Comparison of ENCODE assay signal across 15 cellular contexts in genomic region chr13:77969299-77969698, GRCh38. TPM values are rescaled to one million over a fixed set of nuclear protein-coding genes. Genes with fewer than 3 reads are reported as not detected.
DNase-seq lines count a peak whose midpoint lies in the region; ATAC-seq and TF ChIP-seq lines count a peak whose summit lies in the region.
"Had no signal": no experiment of that assay in that cellular context is flagged by ENCODE, and none has a peak within 500 bp of the region (broad histone marks: within the 10 kb centered on the region; RNA-seq: fewer than 3 reads in every experiment).

No MANE protein-coding gene starts in this region.

- no peaks in the 10 kb centered on the region for H3K79me2 ChIP-seq in GM23338 (replicated peaks; ENCODE audit: insufficient read depth)
- H3K79me2 ChIP-seq in smooth muscle cell (ENCODE audit: low read depth), result no peaks in the 10 kb centered on the region

- no peak overlapping the region for H3K4me3 Mint-ChIP-seq in GM23338
- H3K4me3 Mint-ChIP-seq: CD4-positive, CD25-positive, alpha-beta regulatory T cell had no signal

- H3K27me3 Mint-ChIP-seq in GM23338 (ENCODE audit: insufficient read depth, low read depth, poor library complexity), result peaks cover 3% of the 10 kb centered on the region
- H3K27me3 Mint-ChIP-seq: CD4-positive, CD25-positive, alpha-beta regulatory T cell had no signal

- no peaks in the 10 kb centered on the region for H3F3A ChIP-seq in GM23338 (replicated peaks; ENCODE audit: low read depth)
- no peaks in the 10 kb centered on the region for H3F3A ChIP-seq in smooth muscle cell (ENCODE audit: low read depth)

- H3K4me3 ChIP-seq in GM23338 (no peak overlapping the region), ectodermal cell (ENCODE audit: insufficient read depth, low read depth, low read length) (no peak overlapping the region), mesodermal cell (ENCODE audit: extremely low read depth, insufficient read depth, low read length, poor library complexity, severe bottlenecking) (no peak overlapping the region), smooth muscle cell (no peak overlapping the region)
- H3K4me3 ChIP-seq: BLaER1 treated with 17β-estradiol and CSF1 and Interleukin-3, amounts not matched to agents 10 nM and 100 nM had no signal

- no peak overlapping the region for H3K27ac ChIP-seq in GM23338 (ENCODE audit: low read depth)
- H3K27ac ChIP-seq in ectodermal cell (ENCODE audit: insufficient read depth, low read depth, low read length, poor library complexity, severe bottlenecking), result peak overlapping the region; percentile 16
- H3K27ac ChIP-seq in mesodermal cell (ENCODE audit: low read depth, low read length, severe bottlenecking), result peak overlapping the region; percentile 54
- H3K27ac ChIP-seq in smooth muscle cell (ENCODE audit: low read depth), result no peak overlapping the region
- H3K27ac ChIP-seq: BLaER1 treated with 17β-estradiol and CSF1 and Interleukin-3, amounts not matched to agents 10 nM and 100 nM; HL-60 had no signal

- no peaks in the 10 kb centered on the region for H4K20me1 ChIP-seq in GM23338 (replicated peaks; ENCODE audit: insufficient read depth)
- no peaks in the 10 kb centered on the region for H4K20me1 ChIP-seq in smooth muscle cell (ENCODE audit: low read depth)
- H4K20me1 ChIP-seq: BLaER1 treated with 17β-estradiol and CSF1 and Interleukin-3, amounts not matched to agents 10 nM and 100 nM had no signal

- 80 to 86% methylated on average over 4 to 5 of the region's 5 CpGs for WGBS in ectodermal cell, 2 experiments
- 89 to 93% methylated on average over 2 of the region's 5 CpGs for WGBS in mesodermal cell (ENCODE audit: insufficient coverage in 2 of 2), 2 experiments
- 52% methylated on average over 5 of the region's 5 CpGs for WGBS in smooth muscle cell (ENCODE audit: low lambda C conversion rate)

- H3K9ac ChIP-seq in smooth muscle cell (ENCODE audit: low read depth), result no peak overlapping the region
- H3K9ac ChIP-seq: BLaER1 treated with 17β-estradiol and CSF1 and Interleukin-3, amounts not matched to agents 10 nM and 100 nM had no signal

- no peaks in the 10 kb centered on the region for H3K27me3 ChIP-seq in GM23338 (ENCODE audit: insufficient read depth)
- H3K27me3 ChIP-seq in ectodermal cell (ENCODE audit: control insufficient read depth, insufficient read depth, low read length, poor library complexity, severe bottlenecking), result no peaks in the 10 kb centered on the region
- no peaks in the 10 kb centered on the region for H3K27me3 ChIP-seq in smooth muscle cell (ENCODE audit: low read depth)
- H3K27me3 ChIP-seq: BLaER1 treated with 17β-estradiol and CSF1 and Interleukin-3, amounts not matched to agents 10 nM and 100 nM had no signal

- no peak for ATAC-seq in GM23338
- no peak for ATAC-seq in GM21367 (IDR thresholded peaks at IDR 0.05; ENCODE audit: unreplicated experiment)
- ATAC-seq: HCT116 had no signal

- H3K4me1 ChIP-seq in GM23338 (ENCODE audit: insufficient read depth) (no peaks in the 10 kb centered on the region), ectodermal cell (ENCODE audit: control insufficient read depth, insufficient read depth, low read length) (no peaks in the 10 kb centered on the region), mesodermal cell (ENCODE audit: control insufficient read depth, insufficient read depth, low read length, poor library complexity, severe bottlenecking) (no peaks in the 10 kb centered on the region), smooth muscle cell (ENCODE audit: low read depth) (no peaks in the 10 kb centered on the region)
- H3K4me1 ChIP-seq: BLaER1 treated with 17β-estradiol and CSF1 and Interleukin-3, amounts not matched to agents 10 nM and 100 nM had no signal

- H3K4me1 Mint-ChIP-seq in GM23338, result no peaks in the 10 kb centered on the region
- H3K4me1 Mint-ChIP-seq: CD4-positive, CD25-positive, alpha-beta regulatory T cell had no signal

- H3K9me2 ChIP-seq in GM23338 (ENCODE audit: insufficient read depth), result no peaks in the 10 kb centered on the region

- H3K9me3 Mint-ChIP-seq in GM23338, result peaks cover 18% of the 10 kb centered on the region

- H3K36me3 ChIP-seq in GM23338 (ENCODE audit: insufficient read depth) (no peaks in the 10 kb centered on the region; the same call in 1 of the 2 replicates), ectodermal cell (ENCODE audit: control insufficient read depth, insufficient read depth, low read length) (no peaks in the 10 kb centered on the region), mesodermal cell (ENCODE audit: control insufficient read depth, insufficient read depth, low read length) (no peaks in the 10 kb centered on the region), smooth muscle cell (ENCODE audit: low read depth) (no peaks in the 10 kb centered on the region)
- H3K36me3 ChIP-seq: BLaER1 treated with 17β-estradiol and CSF1 and Interleukin-3, amounts not matched to agents 10 nM and 100 nM had no signal

- no peak overlapping the region for H3K4me2 ChIP-seq in GM23338
- H3K4me2 ChIP-seq in smooth muscle cell, result peak overlapping the region; percentile 46
- H3K4me2 ChIP-seq: BLaER1 treated with 17β-estradiol and CSF1 and Interleukin-3, amounts not matched to agents 10 nM and 100 nM had no signal

- no peak for TF ChIP-seq CTCF in GM23338 (conservative IDR thresholded peaks at IDR 0.05; ENCODE audit: low read depth in 2 of 2)
- no peak for TF ChIP-seq CTCF in smooth muscle cell (IDR thresholded peaks at IDR 0.05; ENCODE audit: borderline replicate concordance, insufficient read depth, poor library complexity, severe bottlenecking)

- H3K27ac Mint-ChIP-seq in GM23338, result no peak overlapping the region
- H3K27ac Mint-ChIP-seq: CD4-positive, CD25-positive, alpha-beta regulatory T cell had no signal

- DNase-seq in GM23338 (ENCODE audit: low spot score) (no peak), smooth muscle cell (lab: John Stamatoyannopoulos, UW; ENCODE audit: unreplicated experiment) (no peak), medulla oblongata (ENCODE audit: extremely low spot score) (no peak)
- no peak for DNase-seq in activated CD4-positive, alpha-beta T cell treated with anti-CD3 and anti-CD28 coated beads for 48 hours
- DNase-seq: 8988T; Calu3; CD4-positive, CD25-positive, alpha-beta regulatory T cell; DMS 273 treated with DMSO at 0.1 percent for 48 hours; KBM-7 had no signal

- H3K9me3 ChIP-seq in ectodermal cell (ENCODE audit: control insufficient read depth, low read length) (no peaks in the 10 kb centered on the region), mesodermal cell (ENCODE audit: control insufficient read depth, low read length) (peaks cover 5% of the 10 kb centered on the region), smooth muscle cell (replicated peaks; ENCODE audit: low read depth) (no peaks in the 10 kb centered on the region)
- H3K9me3 ChIP-seq: BLaER1 treated with 17β-estradiol and CSF1 and Interleukin-3, amounts not matched to agents 10 nM and 100 nM had no signal

- peaks cover 20% of the 10 kb centered on the region for H3K36me3 Mint-ChIP-seq in GM23338 (ENCODE audit: low read depth)
- H3K36me3 Mint-ChIP-seq: CD4-positive, CD25-positive, alpha-beta regulatory T cell had no signal

- H2AFZ ChIP-seq in GM23338 (peak overlapping the region; percentile 11; the same call in 1 of the 2 replicates), smooth muscle cell (ENCODE audit: low read depth) (peak overlapping the region; percentile 70)

RNA-seq across cellular contexts. Expression of gene EDNRB, which starts 50.7 kb away (rescaled TPM):
- 28.9 and 29.2 TPM in 2 replicates for total RNA-seq in GM23338 (2014; rRNA removed; shearing (Covaris generic))
- polyA plus RNA-seq in GM23338 (2016; fragmentation: Nextera tagmentation; extraction: Ambion mirVana) (27.9 and 29.4 TPM in 2 replicates), smooth muscle cell (1.1 and 4.5 TPM in 2 replicates)
- polyA plus RNA-seq in ectodermal cell (2013, experiment 1 of 4), result 6.9 TPM
- polyA plus RNA-seq in ectodermal cell (2013, experiment 2 of 4), result 5.5 TPM
- polyA plus RNA-seq in ectodermal cell (2013, experiment 3 of 4), result 15.4 TPM
- 19.7 TPM for polyA plus RNA-seq in ectodermal cell (2013, experiment 4 of 4)
- 46.5 TPM for polyA plus RNA-seq in mesodermal cell (2013, experiment 1 of 2)
- polyA plus RNA-seq in mesodermal cell (2013, experiment 2 of 2), result 36.2 TPM
- 2.9 and 4.3 TPM in 2 replicates for total RNA-seq in smooth muscle cell
- total RNA-seq: Calu3; CD4-positive, CD25-positive, alpha-beta regulatory T cell had no signal
- polyA plus RNA-seq: CD4-positive, CD25-positive, alpha-beta regulatory T cell had no signal

Comparison
In these comparisons a context has a peak if more than half of its experiments do, and no peak if none do; other contexts are left out.
1. H3K27ac ChIP-seq: peak in ectodermal cell (single experiment) and mesodermal cell (single experiment); none in GM23338 (single experiment) and smooth muscle cell (single experiment).